Comparison of ENCODE assay signal across 22 cellular contexts in genomic region chr18:77139619-77140018, GRCh38.
"Had no signal": no experiment of that assay in that cellular context is flagged by ENCODE, and none has a peak within 500 bp of the region (broad histone marks: within the 10 kb centered on the region; RNA-seq: fewer than 3 reads in every experiment).

No MANE protein-coding gene starts in this region.

- H3K4me3 Mint-ChIP-seq: nephron had no signal

- H3K9me3 ChIP-seq: colonic mucosa, sigmoid colon, vagina had no signal

- H3K27ac Mint-ChIP-seq: nephron had no signal

- DNase-seq: activated CD4-positive, alpha-beta T cell treated with anti-CD3 and anti-CD28 coated beads, Interleukin-2, amount 50 U/mL, for 1 hour; activated CD4-positive, CD25-positive, alpha-beta regulatory T cell; activated naive CD4-positive, alpha-beta T cell; aorta; brain microvascular endothelial cell; central memory CD4-positive, alpha-beta T cell; colonic mucosa; foreskin keratinocyte; glutamatergic neuron; hypothalamus; nucleus accumbens; sigmoid colon; stimulated activated CD4-positive, alpha-beta T cell treated with anti-CD3 and anti-CD28 coated beads, Interleukin-4, amount 100 ng/mL, for 24 hours; stimulated activated naive CD4-positive, alpha-beta T cell treated with Interleukin-2 at 50 U/mL for 16 hours; substantia nigra; SW 1271; T-helper 9 cell; transverse colon had no signal

- H3K27ac ChIP-seq: brain microvascular endothelial cell, colonic mucosa, foreskin keratinocyte, sigmoid colon, transverse colon, vagina had no signal

- H3K4me1 ChIP-seq: colonic mucosa, foreskin keratinocyte, transverse colon had no signal

- ATAC-seq: foreskin keratinocyte, left lobe of liver had no signal

- H3K36me3 ChIP-seq: brain microvascular endothelial cell, colonic mucosa, sigmoid colon, transverse colon, vagina had no signal

- H3K4me3 ChIP-seq: colonic mucosa, lung, sigmoid colon, transverse colon, vagina had no signal

- H3K27me3 ChIP-seq: brain microvascular endothelial cell, colonic mucosa, foreskin keratinocyte, sigmoid colon, transverse colon, vagina had no signal
